ENCODE assay signal across 13 cellular contexts in genomic region chr1:202046227-202046626, GRCh38. TPM values are rescaled to one million over a fixed set of nuclear protein-coding genes. Genes with fewer than 3 reads are reported as not detected.
DNase-seq lines count a peak whose midpoint lies in the region; ATAC-seq and TF ChIP-seq lines count a peak whose summit lies in the region.
"Had no signal": no experiment of that assay in that cellular context is flagged by ENCODE, and none has a peak within 500 bp of the region (broad histone marks: within the 10 kb centered on the region; RNA-seq: fewer than 3 reads in every experiment).

No MANE protein-coding gene starts in this region.

- no peaks in the 10 kb centered on the region for H3K27me3 ChIP-seq in foreskin keratinocyte
- no peaks in the 10 kb centered on the region for H3K27me3 ChIP-seq in suprapubic skin
- H3K27me3 ChIP-seq: gastrocnemius medialis had no signal

- H3K36me3 ChIP-seq in suprapubic skin, result no peaks in the 10 kb centered on the region
- H3K36me3 ChIP-seq: gastrocnemius medialis, thoracic aorta had no signal

- TF ChIP-seq CTCF in foreskin keratinocyte (conservative IDR thresholded peaks at IDR 0.05) (no peak), suprapubic skin (IDR thresholded peaks at IDR 0.05) (no peak)

- H3K4me1 ChIP-seq in foreskin keratinocyte, result peaks cover 4% of the 10 kb centered on the region
- H3K4me1 ChIP-seq in suprapubic skin, result peaks cover 17% of the 10 kb centered on the region
- H3K4me1 ChIP-seq: gastrocnemius medialis had no signal

- peak; percentile 27 for DNase-seq in NCI-H1092 (lab: John Stamatoyannopoulos, UW)
- DNase-seq in NCI-H69 (lab: John Stamatoyannopoulos, UW), result peak; percentile 95
- no peak for DNase-seq in foreskin keratinocyte
- peak; percentile 78 to 81 for DNase-seq in suprapubic skin (ENCODE audit: low spot score in 2 of 2)
- DNase-seq in sciatic nerve (ENCODE audit: low spot score), result no peak
- DNase-seq: activated CD4-positive, alpha-beta T cell treated with anti-CD3 and anti-CD28 coated beads for 48 hours; gastrocnemius medialis; NCI-H1694 had no signal

- no peak for TF ChIP-seq EP300 in suprapubic skin (IDR thresholded peaks at IDR 0.05)

- no peaks in the 10 kb centered on the region for H3K9me3 ChIP-seq in suprapubic skin
- H3K9me3 ChIP-seq: gastrocnemius medialis, thoracic aorta had no signal

- intact Hi-C loops in sciatic nerve (cut with DNase I), result no loop called here

- no peak overlapping the region for H3K27ac ChIP-seq in foreskin keratinocyte
- H3K27ac ChIP-seq in suprapubic skin, result no peak overlapping the region
- H3K27ac ChIP-seq: gastrocnemius medialis, thoracic aorta had no signal

- 50% methylated on average over 2 of the region's 3 CpGs for WGBS in suprapubic skin

- no peak for TF ChIP-seq POLR2A in suprapubic skin (IDR thresholded peaks at IDR 0.05)

- ATAC-seq in foreskin keratinocyte (peak; percentile 6), HG03378 (IDR thresholded peaks at IDR 0.05; ENCODE audit: unreplicated experiment) (no peak), sciatic nerve (no peak), HG03175 (IDR thresholded peaks at IDR 0.05; ENCODE audit: unreplicated experiment) (no peak), GM21619 (IDR thresholded peaks at IDR 0.05; ENCODE audit: unreplicated experiment) (no peak)
- ATAC-seq: gastrocnemius medialis, SK-N-SH treated with all-trans-retinoic acid at 6 μM for 48 hours had no signal

- no peak overlapping the region for H3K4me3 ChIP-seq in suprapubic skin
- H3K4me3 ChIP-seq: gastrocnemius medialis, thoracic aorta had no signal

RNA-seq across cellular contexts. Expression of gene ELF3, which starts 35.8 kb away (rescaled TPM):
- total RNA-seq in foreskin keratinocyte (0.04 and 0.07 TPM in 2 replicates), suprapubic skin (10 to 100 TPM; 10.8 to 39.9 (median 26.7) TPM), sciatic nerve (6.4 TPM)
- polyA plus RNA-seq in foreskin keratinocyte, result 0.04 TPM in 1 of 2 replicates, not detected in the other

Comparison
In these comparisons a context has a peak if more than half of its experiments do, and no peak if none do; other contexts are left out.
1. DNase-seq: peak in NCI-H1092 (single experiment), NCI-H69 (single experiment) and suprapubic skin (2 of 2); none in foreskin keratinocyte (0 of 2) and sciatic nerve (single experiment).